ENCODE assay signal across 13 cellular contexts in genomic region chr4:125772680-125773079, GRCh38.
"Had no signal": no experiment of that assay in that cellular context is flagged by ENCODE, and none has a peak within 500 bp of the region (broad histone marks: within the 10 kb centered on the region; RNA-seq: fewer than 3 reads in every experiment).

No MANE protein-coding gene starts in this region.

- H3K9me3 ChIP-seq: mucosa of descending colon, pancreas, thoracic aorta had no signal

- H3K36me3 ChIP-seq: left ventricle myocardium inferior, pancreas, thoracic aorta had no signal

- H3K4me3 ChIP-seq: left ventricle myocardium inferior, mucosa of descending colon, pancreas, thoracic aorta had no signal

- H3K4me1 ChIP-seq: foreskin keratinocyte, left ventricle myocardium inferior, pancreas had no signal

- H3K27ac ChIP-seq: foreskin keratinocyte, left ventricle myocardium inferior, pancreas, thoracic aorta had no signal

- ATAC-seq: activated T-helper 17 cell treated with anti-CD3 and anti-CD28 coated beads, Interleukin-2, amount 50 U/mL, for 72 hours; effector memory CD8-positive, alpha-beta T cell; foreskin keratinocyte; mucosa of descending colon; naive thymus-derived CD4-positive, alpha-beta T cell; pancreas had no signal

- H3K27me3 ChIP-seq: foreskin keratinocyte, pancreas had no signal

- DNase-seq: activated naive CD4-positive, alpha-beta T cell treated with Interleukin-2 at 50 U/mL for 16 hours; aorta; dermis blood vessel endothelial cell; effector memory CD8-positive, alpha-beta T cell; foreskin keratinocyte; left ventricle myocardium inferior; mucosa of descending colon; naive thymus-derived CD4-positive, alpha-beta T cell; pancreas; stimulated activated CD4-positive, alpha-beta T cell treated with anti-CD3 and anti-CD28 coated beads, Interleukin-12 subunit alpha, Interleukin-12 subunit beta, amount 100 ng/mL, for 4 hours; stimulated activated CD4-positive, alpha-beta T cell treated with anti-CD3 and anti-CD28 coated beads, Interleukin-2, amount 100 ng/mL, for 24 hours had no signal
